In the genomic region with DNA sequence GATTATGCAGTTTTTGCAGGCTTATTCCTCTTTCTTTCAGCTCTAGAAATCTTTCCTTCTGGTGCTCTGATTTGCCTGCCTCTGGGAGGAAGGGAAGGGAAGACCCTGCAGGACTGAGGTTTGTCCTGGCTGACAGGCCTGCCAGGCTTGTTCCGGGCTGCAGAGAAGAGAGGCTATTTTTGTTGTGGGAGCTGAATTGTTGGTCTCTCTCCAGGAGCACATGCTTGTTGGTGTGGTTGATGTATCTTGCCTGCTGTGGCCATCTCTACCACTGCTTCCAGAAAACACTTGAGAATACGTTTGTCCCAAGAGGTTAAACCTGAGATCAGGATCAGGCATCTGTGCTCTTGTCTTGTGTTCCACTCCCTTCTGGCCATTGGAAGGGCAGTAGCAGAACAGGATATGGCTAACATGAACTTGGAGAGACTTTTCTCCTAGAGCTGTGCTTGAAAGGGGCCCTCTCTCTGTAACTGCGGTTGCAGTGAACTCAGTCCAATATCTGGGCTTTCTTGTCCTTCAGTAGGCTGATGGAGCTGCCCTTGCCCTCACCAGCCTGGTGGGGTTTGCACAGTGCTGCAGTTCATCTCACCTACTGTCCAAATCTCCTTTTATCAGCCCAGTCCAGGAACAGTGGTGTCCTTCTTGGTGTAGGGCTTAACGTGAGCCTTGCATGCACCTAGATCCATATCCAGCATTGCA, we compare ENCODE assay signal across 12 cellular contexts. TPM values are rescaled to one million over a fixed set of nuclear protein-coding genes. Genes with fewer than 3 reads are reported as not detected.
DNase-seq lines count a peak whose midpoint lies in the region; ATAC-seq, FAIRE-seq and TF ChIP-seq lines count a peak whose summit lies in the region.
"Had no signal": no experiment of that assay in that cellular context is flagged by ENCODE, and none has a peak within 500 bp of the region (broad histone marks: within the 10 kb centered on the region; RNA-seq: fewer than 3 reads in every experiment).

No MANE protein-coding gene starts in this region.

- no peaks in the 10 kb centered on the region for H3K27me3 Mint-ChIP-seq in astrocyte (ENCODE audit: low read depth, unreplicated experiment)
- H3K27me3 Mint-ChIP-seq in stimulated activated memory B cell treated with anti-CD40 and anti-IgM and Interleukin-4, amounts not matched to agents 10 μg/mL and 1 μg/mL and 100 μg/mL, for 72 hours, result no peaks in the 10 kb centered on the region

- H3K4me3 ChIP-seq in astrocyte (ENCODE audit: insufficient read depth, low read depth, low read length), result no peak overlapping the region
- no peak overlapping the region for H3K4me3 ChIP-seq in cardiac muscle cell
- no peak overlapping the region for H3K4me3 ChIP-seq in rectal smooth muscle tissue (ENCODE audit: low read length)
- H3K4me3 ChIP-seq: SJSA1 had no signal

- H3K4me3 Mint-ChIP-seq in astrocyte (ENCODE audit: unreplicated experiment), result no peak overlapping the region
- no peak overlapping the region for H3K4me3 Mint-ChIP-seq in stimulated activated memory B cell treated with anti-CD40 and anti-IgM and Interleukin-4, amounts not matched to agents 10 μg/mL and 1 μg/mL and 100 μg/mL, for 72 hours

- peaks cover 6% of the 10 kb centered on the region for H3K4me1 Mint-ChIP-seq in astrocyte (ENCODE audit: low read depth, unreplicated experiment)
- H3K4me1 Mint-ChIP-seq in stimulated activated memory B cell treated with anti-CD40 and anti-IgM and Interleukin-4, amounts not matched to agents 10 μg/mL and 1 μg/mL and 100 μg/mL, for 72 hours, result peaks cover 12% of the 10 kb centered on the region

- H3K9me3 Mint-ChIP-seq in astrocyte (ENCODE audit: unreplicated experiment), result no peaks in the 10 kb centered on the region
- H3K9me3 Mint-ChIP-seq in stimulated activated memory B cell treated with anti-CD40 and anti-IgM and Interleukin-4, amounts not matched to agents 10 μg/mL and 1 μg/mL and 100 μg/mL, for 72 hours, result no peaks in the 10 kb centered on the region

- H3K4me1 ChIP-seq in astrocyte (ENCODE audit: insufficient read depth, low read length), result no peaks in the 10 kb centered on the region
- H3K4me1 ChIP-seq in cardiac muscle cell (ENCODE audit: low read depth), result peaks cover 27% of the 10 kb centered on the region
- H3K4me1 ChIP-seq in rectal smooth muscle tissue (ENCODE audit: control insufficient read depth, insufficient read depth, low read length), result peaks cover 23% of the 10 kb centered on the region
- H3K4me1 ChIP-seq: SJSA1 had no signal

- in situ Hi-C loops in G401 (cut with HindIII; ENCODE audit: low sequenced_read_pairs), result no loop called here

- TF ChIP-seq CTCF in astrocyte (IDR thresholded peaks at IDR 0.05; ENCODE audit: insufficient read depth, low read depth, low read length), result no peak
- no peak for TF ChIP-seq CTCF in cardiac muscle cell (IDR thresholded peaks at IDR 0.05; ENCODE audit: low read depth, low read length)

- H3K79me2 ChIP-seq in astrocyte (ENCODE audit: insufficient read depth, low read length), result peaks cover 37% of the 10 kb centered on the region

- no peak overlapping the region for H2AFZ ChIP-seq in astrocyte (ENCODE audit: low read depth, low read length)

- peaks cover 10% of the 10 kb centered on the region for H3K36me3 ChIP-seq in astrocyte (ENCODE audit: insufficient read depth, low read length)
- H3K36me3 ChIP-seq in cardiac muscle cell, result peaks cover 8% of the 10 kb centered on the region
- H3K36me3 ChIP-seq in rectal smooth muscle tissue (ENCODE audit: control insufficient read depth, insufficient read depth, low read length), result peaks cover 18% of the 10 kb centered on the region

- H4K20me1 ChIP-seq in astrocyte (ENCODE audit: insufficient read depth, low read length), result peaks cover 52% of the 10 kb centered on the region

- H3K27ac Mint-ChIP-seq in astrocyte (ENCODE audit: unreplicated experiment), result no peak overlapping the region
- H3K27ac Mint-ChIP-seq in stimulated activated memory B cell treated with anti-CD40 and anti-IgM and Interleukin-4, amounts not matched to agents 10 μg/mL and 1 μg/mL and 100 μg/mL, for 72 hours, result no peak overlapping the region

- H3K36me3 Mint-ChIP-seq in astrocyte (ENCODE audit: low read depth, unreplicated experiment), result peaks cover 13% of the 10 kb centered on the region
- peaks cover 42% of the 10 kb centered on the region for H3K36me3 Mint-ChIP-seq in stimulated activated memory B cell treated with anti-CD40 and anti-IgM and Interleukin-4, amounts not matched to agents 10 μg/mL and 1 μg/mL and 100 μg/mL, for 72 hours

- H3K9me3 ChIP-seq in astrocyte (ENCODE audit: insufficient read depth, low read depth, low read length) (no peaks in the 10 kb centered on the region), cardiac muscle cell (ENCODE audit: low read depth) (no peaks in the 10 kb centered on the region)
- H3K9me3 ChIP-seq: neutrophil, SJSA1 had no signal

- H3K27ac ChIP-seq in astrocyte (ENCODE audit: low read depth, low read length) (no peak overlapping the region), cardiac muscle cell (peak overlapping the region; percentile 88), rectal smooth muscle tissue (ENCODE audit: low read depth, low read length) (peak overlapping the region; percentile 60)
- H3K27ac ChIP-seq: neutrophil, SJSA1 had no signal

- DNase-seq in G401 (ENCODE audit: low spot score), result peak; percentile 83
- peak; percentile 64 for DNase-seq in astrocyte (ENCODE audit: low read depth)
- DNase-seq in cardiac muscle cell (ENCODE audit: low read depth in 1 of 2, low spot score in 1 of 2), result peak; percentile 72 to 84
- DNase-seq in SK-N-DZ (ENCODE audit: low spot score), result no peak
- DNase-seq in T-helper 1 cell, result no peak
- DNase-seq: NCI-H1092 had no signal

- no peak for FAIRE-seq in astrocyte (lab: Jason Lieb, UNC)
- FAIRE-seq: G401.6 had no signal

- no peak overlapping the region for H3K9ac ChIP-seq in astrocyte (ENCODE audit: low read length)
- no peak overlapping the region for H3K9ac ChIP-seq in rectal smooth muscle tissue (ENCODE audit: low read length)

- no peak for ATAC-seq in stimulated activated memory B cell treated with anti-CD40 and anti-IgM and Interleukin-4, amounts not matched to agents 10 μg/mL and 1 μg/mL and 100 μg/mL, for 72 hours
- no peak for ATAC-seq in GM21786 (IDR thresholded peaks at IDR 0.05; ENCODE audit: unreplicated experiment)

- H3K27me3 ChIP-seq in astrocyte (ENCODE audit: insufficient read depth, low read length) (no peaks in the 10 kb centered on the region), cardiac muscle cell (no peaks in the 10 kb centered on the region), rectal smooth muscle tissue (ENCODE audit: control insufficient read depth, insufficient read depth, low read length) (no peaks in the 10 kb centered on the region)
- H3K27me3 ChIP-seq: neutrophil, SJSA1 had no signal

- H3K4me2 ChIP-seq in astrocyte (ENCODE audit: low read length), result no peak overlapping the region

RNA-seq across cellular contexts. Expression of a gene that starts 21.5 kb away (rescaled TPM):
- 0.75 TPM in 1 of 2 replicates, not detected in the other for total RNA-seq in G401 (2014; rRNA removed; shearing (Covaris generic))
- total RNA-seq in astrocyte (0.73 and 1.0 TPM in 2 replicates), cardiac muscle cell (6.7 and 6.9 TPM in 2 replicates)
- 1.8 and 2.0 TPM in 2 replicates for polyA plus RNA-seq in cardiac muscle cell
- 0.35 and 0.89 TPM in 2 replicates for polyA plus RNA-seq in SK-N-DZ (2014; cell fraction: cytosol; rRNA removed)
- polyA plus RNA-seq in SK-N-DZ (2014; cell fraction: nucleus; rRNA removed), result 1.6 and 4.3 TPM in 2 replicates

RNA-seq across cellular contexts. Expression of a gene that starts 27.7 kb away (rescaled TPM):
- not detected in 2 replicates for total RNA-seq in G401 (2014; rRNA removed; shearing (Covaris generic))
- total RNA-seq in astrocyte (not detected in 2 replicates), cardiac muscle cell (0.51 TPM in 1 of 2 replicates, not detected in the other)
- not detected in 2 replicates for polyA plus RNA-seq in cardiac muscle cell
- not detected in 2 replicates for polyA plus RNA-seq in SK-N-DZ (2014; cell fraction: cytosol; rRNA removed)
- polyA plus RNA-seq in SK-N-DZ (2014; cell fraction: nucleus; rRNA removed), result not detected in 2 replicates
- total RNA-seq: SJSA1 had no signal

RNA-seq across cellular contexts. Expression of a gene that starts 30.5 kb away (rescaled TPM):
- total RNA-seq in G401 (2014; rRNA removed; shearing (Covaris generic)), result 46.1 and 47.5 TPM in 2 replicates
- total RNA-seq in astrocyte (46.4 and 48.3 TPM in 2 replicates), cardiac muscle cell (71.9 and 99.8 TPM in 2 replicates)
- polyA plus RNA-seq in cardiac muscle cell, result 56.8 and 68.3 TPM in 2 replicates
- polyA plus RNA-seq in SK-N-DZ (2014; cell fraction: cytosol; rRNA removed), result 24.5 and 26.5 TPM in 2 replicates
- 38.0 and 51.0 TPM in 2 replicates for polyA plus RNA-seq in SK-N-DZ (2014; cell fraction: nucleus; rRNA removed)

RNA-seq across cellular contexts. Expression of a gene that starts 44.0 kb away (rescaled TPM):
- 18.6 and 41.7 TPM in 2 replicates for total RNA-seq in G401 (2014; rRNA removed; shearing (Covaris generic))
- total RNA-seq in astrocyte (170 and 179 TPM in 2 replicates), cardiac muscle cell (141 and 186 TPM in 2 replicates)
- polyA plus RNA-seq in cardiac muscle cell, result 91.6 and 157 TPM in 2 replicates
- polyA plus RNA-seq in SK-N-DZ (2014; cell fraction: cytosol; rRNA removed), result 6.4 and 10.1 TPM in 2 replicates
- polyA plus RNA-seq in SK-N-DZ (2014; cell fraction: nucleus; rRNA removed), result 4.9 and 12.8 TPM in 2 replicates

Comparison
In these comparisons a context has a peak if more than half of its experiments do, and no peak if none do; other contexts are left out.
1. DNase-seq: peak in G401 (single experiment), astrocyte (single experiment) and cardiac muscle cell (2 of 2); none in SK-N-DZ (single experiment) and T-helper 1 cell (0 of 5).